In genomic region chr4:52107745-52108144, GRCh38 we compare ENCODE assay signal across 2 cellular contexts.
TF ChIP-seq lines count a peak whose summit lies in the region.

No MANE protein-coding gene starts in this region.

TF ChIP-seq in IMR-90, 13 proteins besides CTCF, POLR2A, EP300 and RAD21 (continued from another document):
- no peak for TF ChIP-seq ELK1 (IDR thresholded peaks at IDR 0.05; ENCODE audit: borderline replicate concordance, low read depth, low read length)
- no peak for TF ChIP-seq CHD1 (IDR thresholded peaks at IDR 0.05; ENCODE audit: low read depth, low read length)
- TF ChIP-seq USF2 (IDR thresholded peaks at IDR 0.05; ENCODE audit: low read depth, low read length) = no peak
- no peak for TF ChIP-seq CEBPB (IDR thresholded peaks at IDR 0.05; ENCODE audit: low read depth, low read length)
- TF ChIP-seq SMC3 (IDR thresholded peaks at IDR 0.05; ENCODE audit: low read depth, low read length) = no peak
- no peak for TF ChIP-seq MAFK (IDR thresholded peaks at IDR 0.05; ENCODE audit: low read depth, low read length)
- TF ChIP-seq FOS (IDR thresholded peaks at IDR 0.05; ENCODE audit: low read depth, low read length) = no peak
- no peak for TF ChIP-seq BHLHE40 (IDR thresholded peaks at IDR 0.05; ENCODE audit: low read depth, low read length)
- TF ChIP-seq RFX5 (IDR thresholded peaks at IDR 0.05; ENCODE audit: low read depth, low read length) = no peak
- TF ChIP-seq MAZ (IDR thresholded peaks at IDR 0.05; ENCODE audit: borderline replicate concordance, low read depth, low read length) = no peak

TF ChIP-seq in SK-N-SH, 30 proteins besides CTCF, POLR2A, EP300 and RAD21 (continued from another document):
- TF ChIP-seq JUND (IDR thresholded peaks at IDR 0.05) (no peak), RCOR1 (IDR thresholded peaks at IDR 0.05; ENCODE audit: low read length) (no peak), ELF1 (IDR thresholded peaks at IDR 0.05) (no peak), SMC3 (IDR thresholded peaks at IDR 0.05; ENCODE audit: low read depth, low read length) (no peak), SIN3A (IDR thresholded peaks at IDR 0.05; ENCODE audit: borderline replicate concordance, low read depth, low read length) (no peak)
